Comparison of ENCODE assay signal across 7 cellular contexts in the genomic region with DNA sequence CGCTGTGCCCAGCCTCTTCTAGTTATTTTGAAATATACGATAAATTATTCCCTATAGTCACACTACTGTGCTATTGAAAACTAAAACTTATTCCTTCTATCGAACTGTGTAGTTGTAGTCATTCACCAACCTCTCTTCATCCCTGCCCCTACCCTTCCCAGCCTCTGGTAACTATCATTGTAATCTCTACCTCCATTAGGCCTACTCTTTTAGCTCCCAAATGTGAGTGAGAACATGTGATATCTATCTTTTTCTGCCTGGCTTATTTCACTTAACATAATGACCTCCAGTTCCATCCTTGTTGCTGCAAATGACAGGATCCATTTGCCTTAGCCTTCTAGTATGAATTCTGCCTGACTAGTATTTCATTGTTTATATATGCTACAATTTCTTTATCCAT.
"Had no signal": no experiment of that assay in that cellular context is flagged by ENCODE, and none has a peak within 500 bp of the region (broad histone marks: within the 10 kb centered on the region; RNA-seq: fewer than 3 reads in every experiment).

No MANE protein-coding gene starts in this region.

- H2AFZ ChIP-seq: GM23248 had no signal

- H3K9ac ChIP-seq: GM23248 had no signal

- H3K27ac ChIP-seq: GM23248 had no signal

- H3K4me3 ChIP-seq: GM23248, K562 had no signal

- ATAC-seq: K562 had no signal

- DNase-seq: GM23248, GOT3, H7, HCEC 1CT, IMR-90, KG1 had no signal
